ENCODE assay signal across 8 cellular contexts in genomic region chr18:5527603-5528002, GRCh38. TPM values are rescaled to one million over a fixed set of nuclear protein-coding genes. Genes with fewer than 3 reads are reported as not detected.
DNase-seq lines count a peak whose midpoint lies in the region; ATAC-seq and TF ChIP-seq lines count a peak whose summit lies in the region.
"Had no signal": no experiment of that assay in that cellular context is flagged by ENCODE, and none has a peak within 500 bp of the region (broad histone marks: within the 10 kb centered on the region; RNA-seq: fewer than 3 reads in every experiment).

No MANE protein-coding gene starts in this region.

- WGBS in IMR-90 (ENCODE audit: extremely low coverage in 2 of 2, insufficient read length in 1 of 2), 2 experiments = no CpG with 5 or more reads among the region's 6 CpGs

- H4K91ac ChIP-seq in IMR-90 (ENCODE audit: insufficient read depth, low read depth, low read length) = no peak overlapping the region

- TF ChIP-seq POLR2A in IMR-90 (IDR thresholded peaks at IDR 0.05; ENCODE audit: low read depth, low read length) = no peak

- no peak overlapping the region for H2BK20ac ChIP-seq in IMR-90 (ENCODE audit: low read depth, low read length)

- TF ChIP-seq CTCF in IMR-90 (conservative IDR thresholded peaks at IDR 0.05; ENCODE audit: low read depth, low read length) (no peak), cardiac fibroblast (IDR thresholded peaks at IDR 0.05; ENCODE audit: low read depth, low read length) (no peak), upper lobe of right lung (IDR thresholded peaks at IDR 0.05) (no peak)

- no peak overlapping the region for H3K4ac ChIP-seq in IMR-90 (ENCODE audit: low read depth, low read length)

- no peak overlapping the region for H4K8ac ChIP-seq in IMR-90 (ENCODE audit: low read depth in 2 of 2, low read length in 2 of 2)

- no peak overlapping the region for H3K14ac ChIP-seq in IMR-90 (replicated peaks; ENCODE audit: low read depth, low read length)

- no peak overlapping the region for H2AK5ac ChIP-seq in IMR-90 (ENCODE audit: low read depth, low read length)

- H3K18ac ChIP-seq in IMR-90 (ENCODE audit: low read depth, low read length) = no peak overlapping the region

- no peak overlapping the region for H2BK15ac ChIP-seq in IMR-90 (ENCODE audit: low read depth, low read length)

- no peak overlapping the region for H3K56ac ChIP-seq in IMR-90 (ENCODE audit: extremely low read depth, insufficient read depth, low read length)

- no peaks in the 10 kb centered on the region for H3K27me3 ChIP-seq in IMR-90 (ENCODE audit: control insufficient read depth, insufficient read depth, low read length)
- H3K27me3 ChIP-seq in upper lobe of right lung = no peaks in the 10 kb centered on the region
- H3K27me3 ChIP-seq: ovary had no signal

- DNase-seq in IMR-90 (peak; percentile 86), cardiac fibroblast (ENCODE audit: low read depth in 2 of 2) (peak; percentile 81 to 82), islet precursor cell (peak; percentile 70), upper lobe of right lung (no peak), COLO668 (lab: John Stamatoyannopoulos, UW; ENCODE audit: unreplicated experiment) (no peak)
- DNase-seq in stimulated activated CD4-positive, alpha-beta T cell treated with anti-CD3 and anti-CD28 coated beads, Interleukin-1b, Interleukin-23, amount 100 ng/mL, for 48 hours = no peak

- H2BK120ac ChIP-seq in IMR-90 (ENCODE audit: low read depth, low read length) = no peak overlapping the region

- H3K4me3 ChIP-seq in IMR-90 (ENCODE audit: insufficient read depth, low read depth, low read length) (no peak overlapping the region), cardiac fibroblast (replicated peaks in 1 of 2; ENCODE audit: low read depth in 2 of 2, low read length in 2 of 2) (no peak overlapping the region), upper lobe of right lung (no peak overlapping the region)
- H3K4me3 ChIP-seq: ovary had no signal

- peak overlapping the region; percentile 25 for H2BK5ac ChIP-seq in IMR-90 (ENCODE audit: low read depth, low read length, poor library complexity, severe bottlenecking)

- no peak overlapping the region for H2AK9ac ChIP-seq in IMR-90 (replicated peaks; ENCODE audit: low read depth, low read length, poor library complexity)

- H3K27ac ChIP-seq in IMR-90 (ENCODE audit: insufficient read depth, low read length) = no peak overlapping the region
- no peak overlapping the region for H3K27ac ChIP-seq in upper lobe of right lung
- H3K27ac ChIP-seq: ovary had no signal

- POLR2A ChIA-PET in IMR-90 (lab: Charles Lee; ENCODE audit: unreplicated experiment) = no interaction called here

- no peak overlapping the region for H2AFZ ChIP-seq in IMR-90 (replicated peaks; ENCODE audit: low read length, poor library complexity)

- in situ Hi-C loops in IMR-90 (cut with MboI; ENCODE audit: low sequenced_read_pairs) = no loop called here

- dilution Hi-C loops in IMR-90 (cut with HindIII; ENCODE audit: low sequenced_read_pairs, unreplicated experiment) = no loop called here

- H3K9me1 ChIP-seq in IMR-90 (ENCODE audit: insufficient read depth, low read length) = peaks cover 4% of the 10 kb centered on the region; the same call in 1 of the 2 replicates

- peak overlapping the region; percentile 34; the same call in 1 of the 2 replicates for H3K4me2 ChIP-seq in IMR-90 (ENCODE audit: low read depth, low read length)

- H3K36me3 ChIP-seq in IMR-90 (ENCODE audit: control insufficient read depth, insufficient read depth, low read length) = no peaks in the 10 kb centered on the region
- no peaks in the 10 kb centered on the region for H3K36me3 ChIP-seq in upper lobe of right lung
- H3K36me3 ChIP-seq: ovary had no signal

- TF ChIP-seq RAD21 in IMR-90 (IDR thresholded peaks at IDR 0.05; ENCODE audit: low read length) = no peak

- CTCF ChIA-PET in IMR-90 (lab: Yijun Ruan, JAX) = interaction anchor here (0.5 kb wide), 1 partner anchor 25 kb away, joined by 3 read pairs; no protein-coding TSS in a partner anchor

- intact Hi-C loops in IMR-90 (cut with micrococcal nuclease) = loop anchor here (5.0 kb wide), 1 partner anchor 65 kb away; no protein-coding TSS in a partner anchor
- intact Hi-C loops in upper lobe of right lung (cut with DNase I) = no loop called here

- H4K5ac ChIP-seq in IMR-90 (ENCODE audit: low read depth, low read length) = no peak overlapping the region

- peaks cover 4 to 35% of the 10 kb centered on the region in 2 experiments; a peak in 3 of 4 replicates for H3K79me1 ChIP-seq in IMR-90 (ENCODE audit: low read depth in 1 of 2, low read length in 2 of 2)

- peaks cover 1% of the 10 kb centered on the region; the same call in 1 of the 2 replicates for H3K4me1 ChIP-seq in IMR-90 (ENCODE audit: control insufficient read depth, insufficient read depth, low read length)
- H3K4me1 ChIP-seq in upper lobe of right lung = no peaks in the 10 kb centered on the region

- no TSS peak for BruUV-seq in IMR-90 (replicated peaks; lab: Mats Ljungman, UMichigan)

- H3K9me3 ChIP-seq in IMR-90 (ENCODE audit: control insufficient read depth, insufficient read depth, low read length) = no peaks in the 10 kb centered on the region; the same call in 1 of the 2 replicates
- no peaks in the 10 kb centered on the region for H3K9me3 ChIP-seq in upper lobe of right lung
- H3K9me3 ChIP-seq: ovary had no signal

- no peak overlapping the region for H3K23ac ChIP-seq in IMR-90 (ENCODE audit: low read depth, low read length)

- H4K20me1 ChIP-seq in IMR-90 (ENCODE audit: insufficient read depth, low read length) = peaks cover 11% of the 10 kb centered on the region; the same call in 1 of the 2 replicates

- no peak overlapping the region for H3K9ac ChIP-seq in IMR-90 (ENCODE audit: low read depth, low read length)

- peak; percentile 95 for ATAC-seq in IMR-90 (ENCODE audit: low read depth)
- peak; percentile 84 for ATAC-seq in upper lobe of right lung
- no peak for ATAC-seq in HG03342 (IDR thresholded peaks at IDR 0.05; ENCODE audit: unreplicated experiment)

TF ChIP-seq in IMR-90, 13 proteins besides CTCF, POLR2A, EP300 and RAD21:
- TF ChIP-seq MXI1 (IDR thresholded peaks at IDR 0.05; ENCODE audit: borderline replicate concordance, low read depth, low read length) (no peak), CHD1 (IDR thresholded peaks at IDR 0.05; ENCODE audit: low read depth, low read length) (no peak), SMC3 (IDR thresholded peaks at IDR 0.05; ENCODE audit: low read depth, low read length) (no peak), RFX5 (IDR thresholded peaks at IDR 0.05; ENCODE audit: low read depth, low read length) (no peak), CEBPB (IDR thresholded peaks at IDR 0.05; ENCODE audit: low read depth, low read length) (no peak), BHLHE40 (IDR thresholded peaks at IDR 0.05; ENCODE audit: low read depth, low read length) (no peak), MAFK (IDR thresholded peaks at IDR 0.05; ENCODE audit: low read depth, low read length) (no peak), USF2 (IDR thresholded peaks at IDR 0.05; ENCODE audit: low read depth, low read length) (no peak), ELK1 (IDR thresholded peaks at IDR 0.05; ENCODE audit: borderline replicate concordance, low read depth, low read length) (no peak), NFE2L2 (IDR thresholded peaks at IDR 0.05; ENCODE audit: low read depth, low read length) (no peak), RCOR1 (IDR thresholded peaks at IDR 0.05; ENCODE audit: insufficient replicate concordance, low read length) (no peak), FOS (IDR thresholded peaks at IDR 0.05; ENCODE audit: low read depth, low read length) (no peak), MAZ (IDR thresholded peaks at IDR 0.05; ENCODE audit: borderline replicate concordance, low read depth, low read length) (no peak)

RNA-seq across cellular contexts. Expression of gene EPB41L3, which starts 16.2 kb away (rescaled TPM):
- total RNA-seq in IMR-90 (2012; rRNA removed) = 70.3 and 90.5 TPM in 2 replicates
- 36.6 and 39.9 TPM in 2 replicates for polyA plus RNA-seq in IMR-90 (2012; rRNA removed)
- polyA plus RNA-seq in IMR-90 (2012; cell fraction: cytosol; rRNA removed) = 22.8 and 27.2 TPM in 2 replicates
- polyA plus RNA-seq in IMR-90 (2012; cell fraction: nucleus; rRNA removed; ENCODE audit: low replicate concordance) = 18.8 and 44.4 TPM in 2 replicates
- total RNA-seq in upper lobe of right lung = 68.9 TPM

Comparison
In these comparisons a context has a peak if more than half of its experiments do, and no peak if none do; other contexts are left out.
1. DNase-seq: peak in IMR-90 (single experiment), cardiac fibroblast (2 of 2) and islet precursor cell (single experiment); none in upper lobe of right lung (single experiment), stimulated activated CD4-positive, alpha-beta T cell treated with anti-CD3 and anti-CD28 coated beads, Interleukin-1b, Interleukin-23, amount 100 ng/mL, for 48 hours (single experiment) and COLO668 (single experiment).